8 cellular contexts compared by ENCODE assay signal in genomic region chr2:170235860-170236638, GRCh38. TPM values are rescaled to one million over a fixed set of nuclear protein-coding genes. Genes with fewer than 3 reads are reported as not detected.
DNase-seq lines count a peak whose midpoint lies in the region; ATAC-seq and TF ChIP-seq lines count a peak whose summit lies in the region.

No MANE protein-coding gene starts in this region.

- POLR2A ChIA-PET in PC-3 (lab: Charles Lee; ENCODE audit: unreplicated experiment) = no interaction called here

- H3K9me3 ChIP-seq in PC-3 (ENCODE audit: low read length) = no peaks in the 10 kb centered on the region
- no peaks in the 10 kb centered on the region for H3K9me3 ChIP-seq in endodermal cell (ENCODE audit: control insufficient read depth, low read length)

- peak; percentile 15 to 41 for DNase-seq in activated T-cell treated with anti-CD3 and anti-CD28 coated beads, Interleukin-2, amount 50 U/mL, for 72 hours
- DNase-seq in activated T-cell treated with anti-CD3 and anti-CD28 coated beads, Interleukin-2, amount 50 U/mL, for 1 hour = no peak
- DNase-seq in Kasumi-1 (lab: John Stamatoyannopoulos, UW) (peak; percentile 77 to 82), PC-3 (peak; percentile 84), endodermal cell (peak; percentile 75), neural crest cell (ENCODE audit: low read depth, low spot score) (peak; percentile 65), T-helper 9 cell (no peak)

- WGBS in endodermal cell (ENCODE audit: insufficient coverage in 1 of 2, insufficient read length in 1 of 2), 2 experiments = 57 to 100% methylated on average over 1 to 12 of the region's 12 CpGs

- BruUV-seq in PC-3 (replicated peaks; lab: Mats Ljungman, UMichigan) = no TSS peak

- H3K4me1 ChIP-seq in PC-3 (ENCODE audit: insufficient read depth, low read length) = peaks cover 13% of the 10 kb centered on the region
- peaks cover 24% of the 10 kb centered on the region for H3K4me1 ChIP-seq in endodermal cell (ENCODE audit: control insufficient read depth, insufficient read depth, low read length)

- no peak overlapping the region for H3K27ac Mint-ChIP-seq in activated T-cell treated with anti-CD3 and anti-CD28 coated beads, Interleukin-2, amount 50 U/mL, for 72 hours
- H3K27ac Mint-ChIP-seq in endodermal cell (no peak overlapping the region), neural crest cell (ENCODE audit: unreplicated experiment) (no peak overlapping the region)

- no peak overlapping the region for H2AFZ ChIP-seq in PC-3 (ENCODE audit: low read length)

- H3K27ac ChIP-seq in PC-3 (ENCODE audit: low read length) = no peak overlapping the region
- H3K27ac ChIP-seq in endodermal cell (ENCODE audit: low read depth, low read length) = no peak overlapping the region

- H3F3A ChIP-seq in PC-3 (ENCODE audit: low read length, unreplicated experiment) = no peaks in the 10 kb centered on the region

- no peaks in the 10 kb centered on the region for H3K79me2 ChIP-seq in PC-3 (ENCODE audit: low read length)

- TF ChIP-seq CTCF in PC-3 (conservative IDR thresholded peaks at IDR 0.05; ENCODE audit: low read depth, low read length) (peak; percentile 87), endodermal cell (conservative IDR thresholded peaks at IDR 0.05) (peak; percentile 88), neural crest cell (conservative IDR thresholded peaks at IDR 0.05) (peak; percentile 80)

- intact Hi-C loops in PC-3 (cut with micrococcal nuclease) = loop anchor here (1.0 to 10.0 kb wide), 5 partner anchors 88 to 577 kb away; no protein-coding TSS in a partner anchor

- no peak overlapping the region for H3K4me2 ChIP-seq in PC-3 (ENCODE audit: low read length)

- no peaks in the 10 kb centered on the region for H3K36me3 ChIP-seq in PC-3 (ENCODE audit: low read depth, low read length)
- no peaks in the 10 kb centered on the region for H3K36me3 ChIP-seq in endodermal cell (ENCODE audit: control insufficient read depth, insufficient read depth, low read length)

- H3K4me3 ChIP-seq in PC-3 (ENCODE audit: low read length) (no peak overlapping the region), endodermal cell (ENCODE audit: low read length) (peak overlapping the region; percentile 56)

- no peaks in the 10 kb centered on the region for H3K27me3 ChIP-seq in PC-3 (ENCODE audit: low read length)
- H3K27me3 ChIP-seq in endodermal cell (ENCODE audit: control insufficient read depth, insufficient read depth, low read length, poor library complexity, severe bottlenecking) = no peaks in the 10 kb centered on the region

- CTCF ChIA-PET in PC-3 (lab: Charles Lee) = interaction anchor here (0.6 to 1.0 kb wide), 2 partner anchors 125 to 127 kb away, joined by 3 read pairs; no protein-coding TSS in a partner anchor

- no peak overlapping the region for H3K4me3 Mint-ChIP-seq in activated T-cell treated with anti-CD3 and anti-CD28 coated beads, Interleukin-2, amount 50 U/mL, for 72 hours
- no peak overlapping the region for H3K4me3 Mint-ChIP-seq in endodermal cell
- no peak overlapping the region for H3K4me3 Mint-ChIP-seq in neural crest cell

- no peak overlapping the region for H3K9ac ChIP-seq in PC-3 (ENCODE audit: low read length)
- no peak overlapping the region for H3K9ac ChIP-seq in endodermal cell (ENCODE audit: extremely low read depth, low read length, poor library complexity, severe bottlenecking)

- H3K9me2 ChIP-seq in PC-3 (replicated peaks; ENCODE audit: low read length) = no peaks in the 10 kb centered on the region

- H3K27me3 Mint-ChIP-seq in activated T-cell treated with anti-CD3 and anti-CD28 coated beads, Interleukin-2, amount 50 U/mL, for 72 hours (ENCODE audit: low read depth) = peaks cover 28% of the 10 kb centered on the region
- H3K27me3 Mint-ChIP-seq in endodermal cell (ENCODE audit: insufficient read depth) (no peaks in the 10 kb centered on the region), neural crest cell (ENCODE audit: low read depth) (no peaks in the 10 kb centered on the region)

- no peaks in the 10 kb centered on the region for H4K20me1 ChIP-seq in PC-3 (ENCODE audit: low read length)

- no peaks in the 10 kb centered on the region for H3K9me3 Mint-ChIP-seq in activated T-cell treated with anti-CD3 and anti-CD28 coated beads, Interleukin-2, amount 50 U/mL, for 72 hours
- no peaks in the 10 kb centered on the region for H3K9me3 Mint-ChIP-seq in endodermal cell
- no peaks in the 10 kb centered on the region for H3K9me3 Mint-ChIP-seq in neural crest cell

- H3K36me3 Mint-ChIP-seq in activated T-cell treated with anti-CD3 and anti-CD28 coated beads, Interleukin-2, amount 50 U/mL, for 72 hours (ENCODE audit: insufficient read depth in 2 of 2) = no peaks in the 10 kb centered on the region
- H3K36me3 Mint-ChIP-seq in endodermal cell (ENCODE audit: low read depth) = no peaks in the 10 kb centered on the region
- H3K36me3 Mint-ChIP-seq in neural crest cell (ENCODE audit: low read depth) = no peaks in the 10 kb centered on the region

- ATAC-seq in activated T-cell treated with anti-CD3 and anti-CD28 coated beads, Interleukin-2, amount 50 U/mL, for 72 hours (replicated peaks in 1 of 2) = peak; percentile 53 to 57
- peak; percentile 51; the same call in 1 of the 2 replicates for ATAC-seq in PC-3
- ATAC-seq in HG02623 (IDR thresholded peaks at IDR 0.05; ENCODE audit: unreplicated experiment) = no peak

- no peaks in the 10 kb centered on the region for H3K4me1 Mint-ChIP-seq in activated T-cell treated with anti-CD3 and anti-CD28 coated beads, Interleukin-2, amount 50 U/mL, for 72 hours (ENCODE audit: low read depth)
- H3K4me1 Mint-ChIP-seq in endodermal cell = peaks cover 34% of the 10 kb centered on the region
- H3K4me1 Mint-ChIP-seq in neural crest cell = peaks cover 28% of the 10 kb centered on the region

RNA-seq across cellular contexts. Expression of gene MYO3B, which starts 58.1 kb away (rescaled TPM):
- total RNA-seq in activated T-cell treated with anti-CD3 and anti-CD28 coated beads, Interleukin-2, amount 50 U/mL, for 72 hours = 1 to 10 TPM; 3.8 to 4.1 TPM
- 0.46 and 1.1 TPM in 2 replicates for total RNA-seq in PC-3 (2014; rRNA removed)
- 10 to 100 TPM in 1 of 2 donors, 1 to 10 TPM in 1; 5.2 to 10.9 TPM for total RNA-seq in endodermal cell
- polyA plus RNA-seq in endodermal cell (2013, experiment 1 of 2) = 1.2 TPM
- 1.1 TPM for polyA plus RNA-seq in endodermal cell (2013, experiment 2 of 2)
- total RNA-seq in neural crest cell = not detected in 2 replicates

Comparison
In these comparisons a context has a peak if more than half of its experiments do, and no peak if none do; other contexts are left out.
1. DNase-seq: peak in activated T-cell treated with anti-CD3 and anti-CD28 coated beads, Interleukin-2, amount 50 U/mL, for 72 hours (2 of 2), Kasumi-1 (2 of 2), PC-3 (single experiment), endodermal cell (single experiment) and neural crest cell (single experiment); none in activated T-cell treated with anti-CD3 and anti-CD28 coated beads, Interleukin-2, amount 50 U/mL, for 1 hour (single experiment) and T-helper 9 cell (single experiment).
2. Peak in every context shown above with its lines, with median percentiles within 50 percentile points of each other: CTCF ChIP-seq.